ENCODE assay signal across 8 cellular contexts in genomic region chr15:92809064-92809879, GRCh38.
DNase-seq lines count a peak whose midpoint lies in the region; ATAC-seq lines count a peak whose summit lies in the region.

No MANE protein-coding gene starts in this region.

- H3K36me3 Mint-ChIP-seq in activated T-cell treated with anti-CD3 and anti-CD28 coated beads, Interleukin-2, amount 50 U/mL, for 24 hours (ENCODE audit: low read depth), result peaks cover 13% of the 10 kb centered on the region

- H3K27ac ChIP-seq in esophagus (ENCODE audit: low read depth in 2 of 2, low read length in 1 of 2) (peak overlapping the region; percentile 96 to 97), muscle layer of duodenum (ENCODE audit: low read length) (peak overlapping the region; percentile 99)

- H3K4me1 Mint-ChIP-seq in activated T-cell treated with anti-CD3 and anti-CD28 coated beads, Interleukin-2, amount 50 U/mL, for 24 hours (ENCODE audit: low read depth), result peaks cover 58% of the 10 kb centered on the region

- H3K9me3 ChIP-seq in esophagus (ENCODE audit: control insufficient read depth in 2 of 2, insufficient read depth in 1 of 2, low read depth in 1 of 2, low read length in 1 of 2), result no peaks in the 10 kb centered on the region
- H3K9me3 ChIP-seq in muscle layer of duodenum (ENCODE audit: control insufficient read depth in 1 of 2, low read length in 2 of 2), result no peaks in the 10 kb centered on the region

- H3K36me3 ChIP-seq in esophagus (ENCODE audit: control insufficient read depth in 2 of 2, insufficient read depth in 2 of 2, low read length in 1 of 2) (no peaks in the 10 kb centered on the region), muscle layer of duodenum (ENCODE audit: control insufficient read depth in 1 of 2, insufficient read depth in 2 of 2, low read length in 2 of 2) (peaks cover 0 to 11% of the 10 kb centered on the region in 2 donors)

- H3K27me3 ChIP-seq in esophagus (ENCODE audit: control insufficient read depth in 1 of 2, insufficient read depth in 2 of 2, low read length in 2 of 2) (no peaks in the 10 kb centered on the region), muscle layer of duodenum (ENCODE audit: low read depth, low read length) (no peaks in the 10 kb centered on the region)

- H3K27ac Mint-ChIP-seq in activated T-cell treated with anti-CD3 and anti-CD28 coated beads, Interleukin-2, amount 50 U/mL, for 24 hours, result peak overlapping the region; percentile 99

- H3K4me1 ChIP-seq in esophagus (ENCODE audit: control insufficient read depth in 2 of 2, insufficient read depth in 2 of 2, low read length in 1 of 2), result no peaks in the 10 kb centered on the region
- H3K4me1 ChIP-seq in muscle layer of duodenum (ENCODE audit: control insufficient read depth in 1 of 2, insufficient read depth in 2 of 2, low read length in 2 of 2), result peaks cover 7 to 14% of the 10 kb centered on the region in 2 donors

- peak overlapping the region; percentile 76 for H3K4me3 ChIP-seq in Jurkat, Clone E6-1 (ENCODE audit: low read length)
- H3K4me3 ChIP-seq in esophagus (ENCODE audit: low read depth in 1 of 2, low read length in 2 of 2) (peak overlapping the region; percentile 52 to 72), muscle layer of duodenum (ENCODE audit: low read depth in 1 of 2, low read length in 2 of 2) (peak overlapping the region; percentile 68 to 72)

- peak; percentile 83 for DNase-seq in DMS79 treated with DMSO at 0.1 percent for 48 hours (lab: John Stamatoyannopoulos, UW)
- peak; percentile 95 for DNase-seq in Jurkat, Clone E6-1 (ENCODE audit: low read depth, low spot score)
- DNase-seq in OCI-M2 (lab: John Stamatoyannopoulos, UW; ENCODE audit: unreplicated experiment), result peak; percentile 98
- DNase-seq in activated T-cell treated with anti-CD3 and anti-CD28 coated beads, Interleukin-2, amount 50 U/mL, for 24 hours, result peak; percentile 99
- DNase-seq in stimulated activated CD8-positive, alpha-beta memory T cell treated with anti-CD3 and anti-CD28 coated beads, Interleukin-7, amount 100 ng/mL, for 24 hours (ENCODE audit: low read depth), result peak; percentile 95

- peak; percentile 79 for ATAC-seq in GM21717 (IDR thresholded peaks at IDR 0.05; ENCODE audit: unreplicated experiment)

- WGBS in esophagus, 2 donors, result 1% methylated on average over 66 to 80 of the region's 80 CpGs

- H3K27me3 Mint-ChIP-seq in activated T-cell treated with anti-CD3 and anti-CD28 coated beads, Interleukin-2, amount 50 U/mL, for 24 hours, result no peaks in the 10 kb centered on the region

- peak overlapping the region; percentile 86 for H3K4me3 Mint-ChIP-seq in activated T-cell treated with anti-CD3 and anti-CD28 coated beads, Interleukin-2, amount 50 U/mL, for 24 hours

- H3K9me3 Mint-ChIP-seq in activated T-cell treated with anti-CD3 and anti-CD28 coated beads, Interleukin-2, amount 50 U/mL, for 24 hours, result no peaks in the 10 kb centered on the region

Comparison
In these comparisons a context has a peak if more than half of its experiments do, and no peak if none do; other contexts are left out.
1. Peak in every context shown above with its lines: DNase-seq, ATAC-seq, H3K4me3 ChIP-seq and H3K27ac ChIP-seq.